Comparison of ENCODE assay signal across 34 cellular contexts in genomic region chr11:116135897-116136296, GRCh38.
"Had no signal": no experiment of that assay in that cellular context is flagged by ENCODE, and none has a peak within 500 bp of the region (broad histone marks: within the 10 kb centered on the region; RNA-seq: fewer than 3 reads in every experiment).

No MANE protein-coding gene starts in this region.

- H3K4me2 ChIP-seq: KMS-11 had no signal

- DNase-seq: Karpas-422, Kasumi-1, MG63, MM.1S, MV-4-11, NCI-H1048, NCI-H1092, NCI-H1092 treated with DMSO at 0.1 percent for 48 hours, NCI-H1105, NCI-H1105 treated with DMSO at 0.1 percent for 48 hours, NCI-H1417, NCI-H1417 treated with DMSO at 0.1 percent for 48 hours, NCI-H1436, NCI-H1436 treated with DMSO at 0.1 percent for 48 hours, NCI-H146, NCI-H1694, NCI-H1694 treated with DMSO at 0.1 percent for 48 hours, NCI-H187, NCI-H187 treated with DMSO at 0.1 percent for 48 hours, NCI-H1930, NCI-H2029, NCI-H2029 treated with DMSO at 0.1 percent for 48 hours, NCI-H2081, NCI-H2081 treated with DMSO at 0.1 percent for 48 hours, NCI-H2107, NCI-H2171, NCI-H2171 treated with DMSO at 0.1 percent for 48 hours, NCI-H2227 treated with DMSO at 0.1 percent for 48 hours, NCI-H226, NCI-H345, NCI-H446, NCI-H446 treated with DMSO at 0.1 percent for 48 hours, NCI-H510A had no signal

- H3K36me3 ChIP-seq: MG63 had no signal

- H3K9me3 ChIP-seq: MG63 had no signal

- H3K27ac ChIP-seq: KMS-11 had no signal

- H3K27me3 ChIP-seq: MG63 had no signal

- H3K4me3 ChIP-seq: MG63 had no signal
